ENCODE assay signal across 10 cellular contexts in genomic region chr10:28291881-28292297, GRCh38. TPM values are rescaled to one million over a fixed set of nuclear protein-coding genes. Genes with fewer than 3 reads are reported as not detected.
DNase-seq lines count a peak whose midpoint lies in the region; ATAC-seq, FAIRE-seq and TF ChIP-seq lines count a peak whose summit lies in the region.
"Had no signal": no experiment of that assay in that cellular context is flagged by ENCODE, and none has a peak within 500 bp of the region (broad histone marks: within the 10 kb centered on the region; RNA-seq: fewer than 3 reads in every experiment).

No MANE protein-coding gene starts in this region.

- ATAC-seq in body of pancreas (peak; percentile 60), pancreas (peak; percentile 67 to 87 (median 77)), GM21381 (IDR thresholded peaks at IDR 0.05; ENCODE audit: unreplicated experiment) (no peak), HG03521 (IDR thresholded peaks at IDR 0.05; ENCODE audit: unreplicated experiment) (no peak)

- no peaks in the 10 kb centered on the region for H3K9me3 ChIP-seq in body of pancreas
- no peaks in the 10 kb centered on the region for H3K9me3 ChIP-seq in pancreas

- TF ChIP-seq POLR2A in body of pancreas (IDR thresholded peaks at IDR 0.05), result no peak

- H3K4me1 ChIP-seq in body of pancreas (peaks cover 32% of the 10 kb centered on the region), pancreas (peaks cover 8 to 21% (median 16%) of the 10 kb centered on the region in 3 donors)

- 44 to 52% methylated on average over 5 of the region's 5 CpGs for WGBS in body of pancreas, 2 donors
- WGBS in pancreas, 2 donors, result 50 to 59% methylated on average over 5 of the region's 5 CpGs

- FAIRE-seq in HTR-8/SVneo (lab: Jason Lieb, UNC), result peak; percentile 16
- no peak for FAIRE-seq in pancreas (lab: Jason Lieb, UNC)
- FAIRE-seq: G401.6 had no signal

- H3K27me3 ChIP-seq in body of pancreas, result no peaks in the 10 kb centered on the region
- H3K27me3 ChIP-seq in pancreas, result no peaks in the 10 kb centered on the region

- CTCF ChIA-PET in AG04449 (lab: Yijun Ruan, JAX), result interaction anchor here (0.9 to 4.9 kb wide), 4 partner anchors 8 to 11 kb away, joined by 3 to 20 read pairs (median 4); partner anchors contain the start of gene MPP7

- POLR2A ChIA-PET in AG04449 (lab: Yijun Ruan, JAX), result no interaction called here

- TF ChIP-seq CTCF in AG04449 (IDR thresholded peaks at IDR 0.05; ENCODE audit: insufficient read depth, low read length, missing control alignments) (no peak), body of pancreas (IDR thresholded peaks at IDR 0.05) (no peak), pancreas (IDR thresholded peaks at IDR 0.05) (no peak)

- H3K36me3 ChIP-seq in body of pancreas (replicated peaks in 1 of 2; ENCODE audit: insufficient read depth in 1 of 2, low read depth in 2 of 2), result no peaks in the 10 kb centered on the region
- H3K36me3 ChIP-seq in pancreas, result no peaks in the 10 kb centered on the region

- H3K4me3 ChIP-seq in AG04449 (ENCODE audit: low read depth, low read length) (no peak overlapping the region), body of pancreas (no peak overlapping the region), pancreas (no peak overlapping the region)

- DNase-seq in AG04449 (ENCODE audit: low read depth, low spot score) (peak; percentile 65), HTR-8/SVneo (ENCODE audit: insufficient read length, low spot score) (peak; percentile 35), body of pancreas (peak in 2 of 4 donors; percentile 44 to 61), pancreas (peak in 1 of 6 donors; percentile 27), DMS153 (lab: John Stamatoyannopoulos, UW) (no peak), Ammon's horn (ENCODE audit: low spot score) (no peak)
- DNase-seq: H9 had no signal

- intact Hi-C loops in body of pancreas (cut with DNase I) (no loop called here), pancreas (cut with DNase I) (no loop called here)

- H3K27ac ChIP-seq in body of pancreas (no peak overlapping the region), pancreas (peak overlapping the region in 1 of 4 donors; percentile 19)

RNA-seq across cellular contexts. Expression of gene MPP7, which starts 11.0 kb away (rescaled TPM):
- total RNA-seq in body of pancreas (10 to 100 TPM in 1 of 2 donors, 1 to 10 TPM in 1; 5.9 to 12.2 TPM), pancreas (10 to 100 TPM; 13.3 to 21.6 (median 16.0) TPM)
- polyA plus RNA-seq in pancreas, result 1 to 10 TPM; 2.8 to 5.0 TPM

Comparison
In these comparisons a context has a peak if more than half of its experiments do, and no peak if none do; other contexts are left out.
1. DNase-seq: peak in AG04449 (single experiment) and HTR-8/SVneo (single experiment); none in DMS153 (single experiment) and Ammon's horn (single experiment).
2. ATAC-seq: peak in body of pancreas (single experiment) and pancreas (4 of 4); none in GM21381 (single experiment) and HG03521 (single experiment).